In genomic region chr15:41474436-41474835, GRCh38 we compare ENCODE assay signal across 22 cellular contexts. TPM values are rescaled to one million over a fixed set of nuclear protein-coding genes. Genes with fewer than 3 reads are reported as not detected.
DNase-seq lines count a peak whose midpoint lies in the region; ATAC-seq and TF ChIP-seq lines count a peak whose summit lies in the region.
"Had no signal": no experiment of that assay in that cellular context is flagged by ENCODE, and none has a peak within 500 bp of the region (broad histone marks: within the 10 kb centered on the region; RNA-seq: fewer than 3 reads in every experiment).

No MANE protein-coding gene starts in this region.

- H3K27me3 ChIP-seq in transverse colon = no peaks in the 10 kb centered on the region
- no peaks in the 10 kb centered on the region for H3K27me3 ChIP-seq in gastrocnemius medialis
- H3K27me3 ChIP-seq: SJSA1 had no signal

- TF ChIP-seq EP300 in transverse colon (IDR thresholded peaks at IDR 0.05; ENCODE audit: low read depth) = no peak

- TF ChIP-seq CTCF in VCaP (conservative IDR thresholded peaks at IDR 0.05) (no peak), mucosa of descending colon (IDR thresholded peaks at IDR 0.05) (no peak), transverse colon (IDR thresholded peaks at IDR 0.05) (no peak), gastrocnemius medialis (IDR thresholded peaks at IDR 0.05 in 4 of 5, conservative IDR thresholded peaks at IDR 0.05 in 1 of 5) (no peak)

- no peaks in the 10 kb centered on the region for H3K36me3 ChIP-seq in mucosa of descending colon (ENCODE audit: low read depth)
- H3K36me3 ChIP-seq in transverse colon = peaks cover 0 to 69% (median 26%) of the 10 kb centered on the region in 4 donors
- peaks cover 0 to 83% of the 10 kb centered on the region in 2 donors for H3K36me3 ChIP-seq in gastrocnemius medialis

- H3K9me3 ChIP-seq in mucosa of descending colon = no peaks in the 10 kb centered on the region
- H3K9me3 ChIP-seq in transverse colon = no peaks in the 10 kb centered on the region
- no peaks in the 10 kb centered on the region for H3K9me3 ChIP-seq in gastrocnemius medialis
- H3K9me3 ChIP-seq: HAP-1, SJSA1 had no signal

- peak; percentile 33 for DNase-seq in cardiac septum (ENCODE audit: low spot score)
- no peak for DNase-seq in left cardiac atrium
- peak in 1 of 3 donors; percentile 68 for DNase-seq in mucosa of descending colon
- DNase-seq in transverse colon = peak; percentile 36
- no peak for DNase-seq in AG20443 (ENCODE audit: low spot score)
- no peak for DNase-seq in gastrocnemius medialis
- DNase-seq: CD4-positive, CD25-positive, alpha-beta regulatory T cell; DMS79 treated with DMSO at 0.1 percent for 48 hours; GM23248; KG1; NCI-H1694; NCI-H2081 treated with DMSO at 0.1 percent for 48 hours; NCI-H446; NCI-H526 had no signal

- H3K27ac ChIP-seq in VCaP (peak overlapping the region; percentile 29; the same call in 1 of the 2 replicates), transverse colon (peak overlapping the region; percentile 60 to 74 (median 70)), gastrocnemius medialis (no peak overlapping the region)
- H3K27ac ChIP-seq: GM23248, HL-60, SJSA1 had no signal

- WGBS in transverse colon (ENCODE audit: low coverage in 1 of 2), 2 donors = 69% methylated on average over 8 of the region's 8 CpGs; no CpG with 5 or more reads in 1 of the 2 donors

- peaks cover 9% of the 10 kb centered on the region for H3K4me1 ChIP-seq in mucosa of descending colon (ENCODE audit: low read depth)
- H3K4me1 ChIP-seq in transverse colon = peaks cover 0 to 16% (median 9%) of the 10 kb centered on the region in 4 donors
- peaks cover 0 to 11% of the 10 kb centered on the region in 2 donors for H3K4me1 ChIP-seq in gastrocnemius medialis
- H3K4me1 ChIP-seq: HAP-1 had no signal

- in situ Hi-C loops in transverse colon (cut with MboI; ENCODE audit: low pct_ligation_motif_present in 1 of 4, low pct_unique_long_range_greater_than_20kb in 1 of 4, low sequenced_read_pairs in 3 of 4) = no loop called here
- in situ Hi-C loops in gastrocnemius medialis (cut with MboI; ENCODE audit: low sequenced_read_pairs in 4 of 4) = no loop called here

- H3K4me3 ChIP-seq in mucosa of descending colon (no peak overlapping the region), transverse colon (no peak overlapping the region), gastrocnemius medialis (no peak overlapping the region)
- H3K4me3 ChIP-seq: GM23248, HAP-1, SJSA1 had no signal

- no peak for TF ChIP-seq POLR2A in transverse colon (IDR thresholded peaks at IDR 0.05)
- TF ChIP-seq POLR2A in gastrocnemius medialis (IDR thresholded peaks at IDR 0.05) = no peak

- ATAC-seq in left cardiac atrium (no peak), mucosa of descending colon (peak; percentile 85), gastrocnemius medialis (no peak), GM19395 (IDR thresholded peaks at IDR 0.05; ENCODE audit: unreplicated experiment) (no peak)
- ATAC-seq: Right ventricle myocardium inferior had no signal

- intact Hi-C loops in cardiac septum (cut with DNase I) (no loop called here), left cardiac atrium (cut with DNase I) (no loop called here), mucosa of descending colon (cut with DNase I, micrococcal nuclease) (no loop called here), transverse colon (cut with DNase I; ENCODE audit: low total_unique reads) (no loop called here), gastrocnemius medialis (cut with DNase I; ENCODE audit: low total_unique reads) (no loop called here)

RNA-seq across cellular contexts. Expression of gene ITPKA, which starts 19.2 kb away (rescaled TPM):
- total RNA-seq in cardiac septum (1.0 TPM), left cardiac atrium (1 to 10 TPM in 1 of 2 donors, under 1 TPM in 1; 0.71 to 1.6 TPM), mucosa of descending colon (10 to 100 TPM; 18.3 to 57.5 (median 29.5) TPM), transverse colon (100 to 1,000 TPM in 3 of 4 donors, 10 to 100 TPM in 1; 57.6 to 161 (median 116) TPM), gastrocnemius medialis (10 to 100 TPM in 1 of 4 donors, 1 to 10 TPM in 2, under 1 TPM in 1; 0.75 to 12.4 (median 7.0) TPM)
- total RNA-seq: CD4-positive, CD25-positive, alpha-beta regulatory T cell; OCI-LY7 had no signal

RNA-seq across cellular contexts. Expression of gene LTK, which starts 39.2 kb away (rescaled TPM):
- 0.65 TPM for total RNA-seq in cardiac septum
- under 1 TPM; 0.50 to 0.68 TPM for total RNA-seq in left cardiac atrium
- 10 to 100 TPM in 2 of 3 donors, 1 to 10 TPM in 1; 5.5 to 23.3 (median 13.3) TPM for total RNA-seq in mucosa of descending colon
- total RNA-seq in transverse colon = 10 to 100 TPM in 2 of 4 donors, 1 to 10 TPM in 1, under 1 TPM in 1; 0.40 to 15.0 (median 11.6) TPM
- under 1 TPM in 2 of 4 donors, not detected in 2; 0.34 to 0.68 TPM for total RNA-seq in gastrocnemius medialis
- total RNA-seq: GM23248, HT1080 had no signal

RNA-seq across cellular contexts. Expression of gene RTF1, which starts 57.5 kb away (rescaled TPM):
- 26.8 TPM for total RNA-seq in cardiac septum
- total RNA-seq in left cardiac atrium = 10 to 100 TPM; 18.2 to 23.5 TPM
- total RNA-seq in mucosa of descending colon = 10 to 100 TPM; 26.4 to 50.2 (median 33.1) TPM
- total RNA-seq in transverse colon = 10 to 100 TPM; 10.7 to 23.2 (median 17.6) TPM
- total RNA-seq in gastrocnemius medialis = 10 to 100 TPM; 22.7 to 46.8 (median 24.3) TPM

Comparison
In these comparisons a context has a peak if more than half of its experiments do, and no peak if none do; other contexts are left out.
1. DNase-seq: peak in cardiac septum (single experiment) and transverse colon (single experiment); none in left cardiac atrium (single experiment), AG20443 (single experiment) and gastrocnemius medialis (0 of 2).
2. H3K27ac ChIP-seq: peak in VCaP (single experiment) and transverse colon (4 of 4); none in gastrocnemius medialis (0 of 4).